In the genomic region with DNA sequence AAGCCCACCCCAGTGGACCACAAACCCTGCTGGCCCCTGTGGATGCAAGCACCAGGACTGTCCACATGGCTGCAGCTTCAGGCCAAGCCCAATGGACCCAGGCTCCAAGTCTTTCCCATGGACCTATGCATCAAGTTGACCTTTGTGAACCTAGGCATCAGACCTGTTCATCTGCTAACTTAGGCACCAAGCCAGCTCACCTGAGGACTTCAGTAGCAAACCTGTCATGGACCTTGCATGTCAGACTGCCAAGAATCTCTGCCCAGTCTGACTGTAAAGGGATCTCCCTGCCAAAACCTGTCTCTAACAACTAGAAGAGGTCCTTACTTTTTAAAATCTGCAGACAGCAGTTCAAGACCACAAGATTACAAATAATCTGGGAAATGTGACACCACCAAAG, we compare ENCODE assay signal across 1 cellular context.
TF ChIP-seq lines count a peak whose summit lies in the region.

No MANE protein-coding gene starts in this region.

TF ChIP-seq in HepG2, 621 proteins besides CTCF, POLR2A, EP300 and RAD21:
- TF ChIP-seq ZNF292 (CRISPR knock-in tag; IDR thresholded peaks at IDR 0.05; ENCODE audit: borderline replicate concordance, low read depth) (no peak), RAD51 (IDR thresholded peaks at IDR 0.05; ENCODE audit: borderline replicate concordance) (no peak), ZNF230 (CRISPR knock-in tag; IDR thresholded peaks at IDR 0.05) (no peak), SMAD9 (CRISPR knock-in tag; IDR thresholded peaks at IDR 0.05) (no peak), ZNF552 (CRISPR knock-in tag; IDR thresholded peaks at IDR 0.05; ENCODE audit: borderline replicate concordance) (no peak), ZNF282 (IDR thresholded peaks at IDR 0.05; ENCODE audit: partially characterized antibody) (no peak), ZNF253 (CRISPR knock-in tag; IDR thresholded peaks at IDR 0.05; ENCODE audit: borderline replicate concordance) (no peak)
- TF ChIP-seq, protein P1, sequence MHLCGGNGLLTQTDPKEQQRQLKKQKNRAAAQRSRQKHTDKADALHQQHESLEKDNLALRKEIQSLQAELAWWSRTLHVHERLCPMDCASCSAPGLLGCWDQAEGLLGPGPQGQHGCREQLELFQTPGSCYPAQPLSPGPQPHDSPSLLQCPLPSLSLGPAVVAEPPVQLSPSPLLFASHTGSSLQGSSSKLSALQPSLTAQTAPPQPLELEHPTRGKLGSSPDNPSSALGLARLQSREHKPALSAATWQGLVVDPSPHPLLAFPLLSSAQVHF (CRISPR knock-in tag; IDR thresholded peaks at IDR 0.05): no peak
